Comparison of ENCODE assay signal across 9 cellular contexts in genomic region chr14:90419200-90419599, GRCh38. TPM values are rescaled to one million over a fixed set of nuclear protein-coding genes. Genes with fewer than 3 reads are reported as not detected.
DNase-seq lines count a peak whose midpoint lies in the region; ATAC-seq and TF ChIP-seq lines count a peak whose summit lies in the region.
"Had no signal": no experiment of that assay in that cellular context is flagged by ENCODE, and none has a peak within 500 bp of the region (broad histone marks: within the 10 kb centered on the region; RNA-seq: fewer than 3 reads in every experiment).

No MANE protein-coding gene starts in this region.

- DNase-seq in HFF-Myc (ENCODE audit: extremely low read depth, low read depth) (peak; percentile 99), UCSD-AML1 (lab: John Stamatoyannopoulos, UW; ENCODE audit: unreplicated experiment) (peak; percentile 37), heart left ventricle (peak; percentile 72 to 89 (median 85)), stomach (peak; percentile 74), NCI-H187 treated with DMSO at 0.1 percent for 48 hours (lab: John Stamatoyannopoulos, UW) (no peak), NCI-H1436 treated with DMSO at 0.1 percent for 48 hours (lab: John Stamatoyannopoulos, UW) (no peak)
- no peak for DNase-seq in activated CD4-positive, alpha-beta T cell treated with anti-CD3 and anti-CD28 coated beads, Interleukin-2, amount 50 U/mL, for 1 hour
- DNase-seq in activated CD4-positive, alpha-beta memory T cell treated with anti-CD3 and anti-CD28 coated beads for 36 hours = no peak

- no peak overlapping the region for H3K4me3 ChIP-seq in HFF-Myc (replicated peaks; ENCODE audit: low read depth, low read length)
- no peak overlapping the region for H3K4me3 ChIP-seq in heart left ventricle
- no peak overlapping the region for H3K4me3 ChIP-seq in stomach
- H3K4me3 ChIP-seq: HAP-1 had no signal

- H3K27me3 Mint-ChIP-seq in activated CD4-positive, alpha-beta memory T cell treated with anti-CD3 and anti-CD28 coated beads for 36 hours = no peaks in the 10 kb centered on the region

- H3K27ac ChIP-seq in heart left ventricle (peak overlapping the region in 7 of 12 donors; percentile 25 to 62 (median 55)), stomach (peak overlapping the region; percentile 6 to 59 (median 47))

- H3K4me1 ChIP-seq in heart left ventricle (peaks cover 0 to 21% (median 10%) of the 10 kb centered on the region in 12 donors), stomach (peaks cover 0 to 11% (median 8%) of the 10 kb centered on the region in 4 donors)

- intact Hi-C loops in heart left ventricle (cut with DNase I) = no loop called here
- intact Hi-C loops in stomach (cut with DNase I; ENCODE audit: low total_unique reads) = no loop called here
- intact Hi-C loops in activated CD4-positive, alpha-beta memory T cell treated with anti-CD3 and anti-CD28 coated beads for 36 hours (cut with micrococcal nuclease) = no loop called here

- no peak for TF ChIP-seq POLR2A in heart left ventricle (IDR thresholded peaks at IDR 0.05)
- no peak for TF ChIP-seq POLR2A in stomach (IDR thresholded peaks at IDR 0.05)

- no peak for TF ChIP-seq EP300 in stomach (IDR thresholded peaks at IDR 0.05)

- no peak overlapping the region for H3K4me3 Mint-ChIP-seq in activated CD4-positive, alpha-beta memory T cell treated with anti-CD3 and anti-CD28 coated beads for 36 hours

- POLR2A ChIA-PET in activated CD4-positive, alpha-beta memory T cell treated with anti-CD3 and anti-CD28 coated beads for 36 hours (lab: Charles Lee) = interaction anchor here (1.1 kb wide), 1 partner anchor 19 kb away, joined by 3 read pairs; no protein-coding TSS in a partner anchor

- H3K9me3 ChIP-seq in heart left ventricle (peaks cover 0 to 4% (median 0%) of the 10 kb centered on the region in 12 donors), stomach (no peaks in the 10 kb centered on the region)
- H3K9me3 ChIP-seq: HAP-1 had no signal

- no peaks in the 10 kb centered on the region for H3K9me3 Mint-ChIP-seq in activated CD4-positive, alpha-beta memory T cell treated with anti-CD3 and anti-CD28 coated beads for 36 hours

- H3K4me1 Mint-ChIP-seq in activated CD4-positive, alpha-beta memory T cell treated with anti-CD3 and anti-CD28 coated beads for 36 hours (ENCODE audit: low read depth) = no peaks in the 10 kb centered on the region

- H3K27me3 ChIP-seq in heart left ventricle = no peaks in the 10 kb centered on the region
- H3K27me3 ChIP-seq in stomach = no peaks in the 10 kb centered on the region

- H3K36me3 ChIP-seq in heart left ventricle = no peaks in the 10 kb centered on the region
- no peaks in the 10 kb centered on the region for H3K36me3 ChIP-seq in stomach
- H3K36me3 ChIP-seq: HAP-1 had no signal

- peak; percentile 52 to 92 (median 84) for ATAC-seq in heart left ventricle

- WGBS in heart left ventricle, 4 donors = 23 to 49% (median 38%) methylated on average over 10 to 12 of the region's 12 CpGs
- 21 to 33% (median 23%) methylated on average over 6 to 12 of the region's 12 CpGs for WGBS in stomach, 5 donors

- no peaks in the 10 kb centered on the region for H3K36me3 Mint-ChIP-seq in activated CD4-positive, alpha-beta memory T cell treated with anti-CD3 and anti-CD28 coated beads for 36 hours

- no peak overlapping the region for H3K27ac Mint-ChIP-seq in activated CD4-positive, alpha-beta memory T cell treated with anti-CD3 and anti-CD28 coated beads for 36 hours

- CTCF ChIA-PET in activated CD4-positive, alpha-beta memory T cell treated with anti-CD3 and anti-CD28 coated beads for 36 hours (lab: Charles Lee) = interaction anchor here (1.6 kb wide), 1 partner anchor 19 kb away, joined by 9 read pairs; no protein-coding TSS in a partner anchor

- no peak for TF ChIP-seq CTCF in HFF-Myc (IDR thresholded peaks at IDR 0.05; ENCODE audit: low read depth, low read length, missing control alignments)
- no peak for TF ChIP-seq CTCF in heart left ventricle (IDR thresholded peaks at IDR 0.05)
- no peak for TF ChIP-seq CTCF in stomach (IDR thresholded peaks at IDR 0.05)

RNA-seq across cellular contexts. Expression of gene CALM1, which starts 22.4 kb away (rescaled TPM):
- total RNA-seq in heart left ventricle = 100 to 1,000 TPM; 397 to 784 (median 503) TPM
- polyA plus RNA-seq in heart left ventricle = 100 to 1,000 TPM; 307 to 388 TPM
- total RNA-seq in stomach = 1,000 to 10,000 TPM in 1 of 5 donors, 100 to 1,000 TPM in 4; 213 to 1,126 (median 441) TPM
- 100 to 1,000 TPM; 278 to 342 (median 327) TPM for polyA plus RNA-seq in stomach
- total RNA-seq in activated CD4-positive, alpha-beta memory T cell treated with anti-CD3 and anti-CD28 coated beads for 36 hours = 100 to 1,000 TPM; 725 to 733 TPM

Comparison
In these comparisons a context has a peak if more than half of its experiments do, and no peak if none do; other contexts are left out.
1. DNase-seq: peak in HFF-Myc (single experiment), UCSD-AML1 (single experiment), heart left ventricle (5 of 5) and stomach (single experiment); none in NCI-H187 treated with DMSO at 0.1 percent for 48 hours (single experiment), activated CD4-positive, alpha-beta T cell treated with anti-CD3 and anti-CD28 coated beads, Interleukin-2, amount 50 U/mL, for 1 hour (single experiment), activated CD4-positive, alpha-beta memory T cell treated with anti-CD3 and anti-CD28 coated beads for 36 hours (single experiment) and NCI-H1436 treated with DMSO at 0.1 percent for 48 hours (single experiment).